14 cellular contexts compared by ENCODE assay signal in genomic region chr9:116073826-116074225, GRCh38.
DNase-seq lines count a peak whose midpoint lies in the region; ATAC-seq and TF ChIP-seq lines count a peak whose summit lies in the region.
"Had no signal": no experiment of that assay in that cellular context is flagged by ENCODE, and none has a peak within 500 bp of the region (broad histone marks: within the 10 kb centered on the region; RNA-seq: fewer than 3 reads in every experiment).

No MANE protein-coding gene starts in this region.

- H3K9ac ChIP-seq in GM23248 (peak overlapping the region; percentile 37; the same call in 1 of the 2 replicates), smooth muscle cell (ENCODE audit: low read depth) (no peak overlapping the region)
- H3K9ac ChIP-seq: neural progenitor cell had no signal

- no peaks in the 10 kb centered on the region for H4K20me1 ChIP-seq in GM23248 (ENCODE audit: insufficient read depth)
- no peaks in the 10 kb centered on the region for H4K20me1 ChIP-seq in smooth muscle cell (ENCODE audit: low read depth)

- no peaks in the 10 kb centered on the region for H3K9me2 ChIP-seq in GM23248 (ENCODE audit: insufficient read depth)

- intact Hi-C loops in A673 (cut with micrococcal nuclease; ENCODE audit: unreplicated experiment), result no loop called here

- H3K4me2 ChIP-seq in GM23248 (ENCODE audit: unreplicated experiment) (peak overlapping the region; percentile 45), smooth muscle cell (peak overlapping the region; percentile 22)
- H3K4me2 ChIP-seq: neural progenitor cell had no signal

- no peaks in the 10 kb centered on the region for H3K36me3 Mint-ChIP-seq in natural killer cell treated with Interleukin-12 subunit alpha and Interleukin-12 subunit beta and Interleukin-15 and Interleukin-18, amount 100 ng/mL, for 72 hours
- H3K36me3 Mint-ChIP-seq: neural progenitor cell had no signal

- H3K27me3 Mint-ChIP-seq in natural killer cell treated with Interleukin-12 subunit alpha and Interleukin-12 subunit beta and Interleukin-15 and Interleukin-18, amount 100 ng/mL, for 72 hours, result no peaks in the 10 kb centered on the region

- no peaks in the 10 kb centered on the region for H3K4me1 Mint-ChIP-seq in natural killer cell treated with Interleukin-12 subunit alpha and Interleukin-12 subunit beta and Interleukin-15 and Interleukin-18, amount 100 ng/mL, for 72 hours (ENCODE audit: low read depth in 2 of 2)

- H2AFZ ChIP-seq in GM23248 (no peak overlapping the region), smooth muscle cell (ENCODE audit: low read depth) (no peak overlapping the region)
- H2AFZ ChIP-seq: neural progenitor cell had no signal

- H3K79me2 ChIP-seq in GM23248 (ENCODE audit: insufficient read depth), result no peaks in the 10 kb centered on the region
- no peaks in the 10 kb centered on the region for H3K79me2 ChIP-seq in smooth muscle cell (ENCODE audit: low read depth)

- H3K27ac ChIP-seq in GM23248 (peak overlapping the region; percentile 75), smooth muscle cell (ENCODE audit: low read depth) (peak overlapping the region; percentile 66), A673 (ENCODE audit: low read depth, low read length, poor library complexity, severe bottlenecking) (no peak overlapping the region)
- H3K27ac ChIP-seq: lower lobe of right lung, neural progenitor cell had no signal

- no peak for ATAC-seq in natural killer cell treated with Interleukin-12 subunit alpha and Interleukin-12 subunit beta and Interleukin-15 and Interleukin-18, amount 100 ng/mL, for 72 hours
- ATAC-seq: lower lobe of right lung had no signal

- H3K4me3 Mint-ChIP-seq in natural killer cell treated with Interleukin-12 subunit alpha and Interleukin-12 subunit beta and Interleukin-15 and Interleukin-18, amount 100 ng/mL, for 72 hours, result no peak overlapping the region
- H3K4me3 Mint-ChIP-seq: neural progenitor cell had no signal

- H3K9me3 Mint-ChIP-seq in natural killer cell treated with Interleukin-12 subunit alpha and Interleukin-12 subunit beta and Interleukin-15 and Interleukin-18, amount 100 ng/mL, for 72 hours, result peaks cover 14% of the 10 kb centered on the region
- H3K9me3 Mint-ChIP-seq: neural progenitor cell had no signal

- H3K4me3 ChIP-seq in GM23248 (no peak overlapping the region), smooth muscle cell (no peak overlapping the region), A673 (ENCODE audit: low read depth, low read length, poor library complexity, severe bottlenecking) (no peak overlapping the region)
- H3K4me3 ChIP-seq: lower lobe of right lung, neural progenitor cell had no signal

- TF ChIP-seq CTCF in smooth muscle cell (IDR thresholded peaks at IDR 0.05; ENCODE audit: borderline replicate concordance, insufficient read depth, poor library complexity, severe bottlenecking) (no peak), A673 (conservative IDR thresholded peaks at IDR 0.05; ENCODE audit: low read depth, low read length) (no peak)

- H3K27me3 ChIP-seq in GM23248 (replicated peaks; ENCODE audit: insufficient read depth) (no peaks in the 10 kb centered on the region), smooth muscle cell (ENCODE audit: low read depth) (no peaks in the 10 kb centered on the region), A673 (replicated peaks; ENCODE audit: insufficient read depth, low read depth, low read length, poor library complexity) (no peaks in the 10 kb centered on the region)
- H3K27me3 ChIP-seq: neural progenitor cell had no signal

- H3K4me1 ChIP-seq in GM23248 (ENCODE audit: insufficient read depth), result peaks cover 38% of the 10 kb centered on the region
- peaks cover 4% of the 10 kb centered on the region for H3K4me1 ChIP-seq in smooth muscle cell (ENCODE audit: low read depth)
- H3K4me1 ChIP-seq in A673 (ENCODE audit: insufficient read depth, low read length, poor library complexity, severe bottlenecking), result no peaks in the 10 kb centered on the region
- H3K4me1 ChIP-seq: lower lobe of right lung, neural progenitor cell had no signal

- H3K9me3 ChIP-seq in GM23248 (ENCODE audit: low read depth), result no peaks in the 10 kb centered on the region
- no peaks in the 10 kb centered on the region for H3K9me3 ChIP-seq in smooth muscle cell (replicated peaks; ENCODE audit: low read depth)
- no peaks in the 10 kb centered on the region for H3K9me3 ChIP-seq in A673 (ENCODE audit: low read depth, low read length, poor library complexity, severe bottlenecking)
- H3K9me3 ChIP-seq: lower lobe of right lung had no signal

- DNase-seq in GM23248, result peak; percentile 96
- peak; percentile 47 for DNase-seq in amniotic epithelial cell (ENCODE audit: low read depth)
- peak; percentile 69 for DNase-seq in fibroblast of peridontal ligament (ENCODE audit: extremely low read depth)
- no peak for DNase-seq in smooth muscle cell (lab: John Stamatoyannopoulos, UW; ENCODE audit: unreplicated experiment)
- DNase-seq in A673 (ENCODE audit: low spot score), result no peak
- no peak for DNase-seq in natural killer cell treated with Interleukin-12 subunit alpha and Interleukin-12 subunit beta and Interleukin-15 and Interleukin-18, amount 100 ng/mL, for 72 hours (ENCODE audit: low spot score)
- no peak for DNase-seq in G401 (ENCODE audit: low spot score)
- no peak for DNase-seq in NCI-H446 treated with DMSO at 0.1 percent for 48 hours (lab: John Stamatoyannopoulos, UW)
- DNase-seq: DMS79, lower lobe of right lung, NCI-H187 treated with DMSO at 0.1 percent for 48 hours, NCI-H524 treated with DMSO at 0.1 percent for 48 hours, retina had no signal

- no TSS peak for BruUV-seq in A673 (replicated peaks; lab: Mats Ljungman, UMichigan)

- WGBS in GM23248 (ENCODE audit: low coverage in 1 of 2, low lambda C conversion rate in 2 of 2, missing lambda C conversion rate in 2 of 2), 2 experiments, result 13 to 26% methylated on average over 2 of the region's 2 CpGs
- WGBS in smooth muscle cell (ENCODE audit: low lambda C conversion rate), result 80% methylated on average over 2 of the region's 2 CpGs

- POLR2A ChIA-PET in A673 (lab: Charles Lee; ENCODE audit: low non-redundant PET), result no interaction called here

- peaks cover 44% of the 10 kb centered on the region for H3F3A ChIP-seq in GM23248 (ENCODE audit: insufficient read depth)
- no peaks in the 10 kb centered on the region for H3F3A ChIP-seq in smooth muscle cell (ENCODE audit: low read depth)

- no peaks in the 10 kb centered on the region for H3K36me3 ChIP-seq in GM23248 (ENCODE audit: low read depth)
- H3K36me3 ChIP-seq in smooth muscle cell (ENCODE audit: low read depth), result no peaks in the 10 kb centered on the region
- H3K36me3 ChIP-seq in A673 (ENCODE audit: insufficient read depth, low read length, poor library complexity, severe bottlenecking), result no peaks in the 10 kb centered on the region
- H3K36me3 ChIP-seq: lower lobe of right lung, neural progenitor cell had no signal

- in situ Hi-C loops in GM23248 (cut with MboI) (no loop called here), G401 (cut with HindIII; ENCODE audit: low sequenced_read_pairs) (no loop called here)

- no peak overlapping the region for H3K27ac Mint-ChIP-seq in natural killer cell treated with Interleukin-12 subunit alpha and Interleukin-12 subunit beta and Interleukin-15 and Interleukin-18, amount 100 ng/mL, for 72 hours
- H3K27ac Mint-ChIP-seq: neural progenitor cell had no signal

- CTCF ChIA-PET in A673 (lab: Charles Lee), result no interaction called here

Comparison
In these comparisons a context has a peak if more than half of its experiments do, and no peak if none do; other contexts are left out.
1. DNase-seq: peak in GM23248 (single experiment), amniotic epithelial cell (single experiment) and fibroblast of peridontal ligament (single experiment); none in smooth muscle cell (single experiment), A673 (single experiment), natural killer cell treated with Interleukin-12 subunit alpha and Interleukin-12 subunit beta and Interleukin-15 and Interleukin-18, amount 100 ng/mL, for 72 hours (single experiment), G401 (single experiment) and NCI-H446 treated with DMSO at 0.1 percent for 48 hours (single experiment).